In genomic region chr11:10807629-10808552, GRCh38 we compare ENCODE assay signal across 8 cellular contexts.
A peak's percentile ranks its signal among the peaks of the same experiment; 100 is the strongest.
DNase-seq lines count a peak whose midpoint lies in the region; ATAC-seq and TF ChIP-seq lines count a peak whose summit lies in the region.

No MANE protein-coding gene starts in this region.

- DNase-seq in NCI-H82 (lab: John Stamatoyannopoulos, UW) (peak; percentile 49), NCI-H82 treated with DMSO at 0.1 percent for 48 hours (lab: John Stamatoyannopoulos, UW; ENCODE audit: unreplicated experiment) (no peak), amygdala (lab: John Stamatoyannopoulos, UW) (peak in 46 of 56 donors; percentile 3 to 90 (median 56)), hepatic stellate cell (ENCODE audit: low spot score) (peak; percentile 40), putamen (ENCODE audit: low spot score) (peak; percentile 71), NCI-H1930 (lab: John Stamatoyannopoulos, UW) (no peak)

- ATAC-seq in HG03280 (IDR thresholded peaks at IDR 0.05; ENCODE audit: unreplicated experiment) (peak; percentile 5), SK-N-SH treated with all-trans-retinoic acid at 6 μM for 48 hours (peak; percentile 8)

TF ChIP-seq in SK-N-SH treated with all-trans-retinoic acid at 6 μM for 48 hours, 23 proteins besides CTCF, POLR2A, EP300 and RAD21:
- no peak for TF ChIP-seq PPARA (CRISPR knock-in tag; IDR thresholded peaks at IDR 0.05; ENCODE audit: borderline replicate concordance)
- TF ChIP-seq SNAI2 (CRISPR knock-in tag; IDR thresholded peaks at IDR 0.05) = no peak

Comparison
In these comparisons a context has a peak if more than half of its experiments do, and no peak if none do; other contexts are left out.
1. DNase-seq: peak in NCI-H82 (single experiment), amygdala (46 of 56), hepatic stellate cell (single experiment) and putamen (single experiment); none in NCI-H82 treated with DMSO at 0.1 percent for 48 hours (single experiment) and NCI-H1930 (0 of 2).